ENCODE assay signal across 26 cellular contexts in genomic region chr2:61415265-61415664, GRCh38.
"Had no signal": no experiment of that assay in that cellular context is flagged by ENCODE, and none has a peak within 500 bp of the region (broad histone marks: within the 10 kb centered on the region; RNA-seq: fewer than 3 reads in every experiment).

No MANE protein-coding gene starts in this region.

- H3K4me1 ChIP-seq: parathyroid adenoma, prostate gland, thyroid gland had no signal

- H3K27me3 Mint-ChIP-seq: naive thymus-derived CD8-positive, alpha-beta T cell had no signal

- H3K4me3 Mint-ChIP-seq: naive thymus-derived CD8-positive, alpha-beta T cell; nephron progenitor cell had no signal

- H3K9me3 ChIP-seq: gastrocnemius medialis, prostate gland, right atrium auricular region, stomach, thyroid gland had no signal

- ATAC-seq: gastrocnemius medialis; left lobe of liver; naive thymus-derived CD8-positive, alpha-beta T cell; sciatic nerve had no signal

- H3K36me3 ChIP-seq: gastrocnemius medialis, prostate gland, right atrium auricular region, thyroid gland had no signal

- H3K4me3 ChIP-seq: dorsolateral prefrontal cortex, gastrocnemius medialis, lung, prostate gland, right atrium auricular region, smooth muscle cell, stomach, thyroid gland had no signal

- H3K27ac ChIP-seq: parathyroid adenoma, prostate gland, right atrium auricular region, stomach, thyroid gland had no signal

- H3K9me3 Mint-ChIP-seq: naive thymus-derived CD8-positive, alpha-beta T cell; nephron progenitor cell had no signal

- DNase-seq: cortex of kidney; dorsolateral prefrontal cortex; effector CD4-positive, alpha-beta T cell; foreskin fibroblast; gastrocnemius medialis; head of caudate nucleus; mesenchymal stem cell; midbrain; naive thymus-derived CD8-positive, alpha-beta T cell; nephron progenitor cell; nucleus accumbens; stimulated activated CD4-positive, alpha-beta T cell treated with anti-CD3 and anti-CD28 coated beads, Interleukin-12 subunit alpha, Interleukin-12 subunit beta, amount 100 ng/mL, for 4 hours; stimulated activated CD4-positive, alpha-beta T cell treated with anti-CD3 and anti-CD28 coated beads, Interleukin-1b, Interleukin-23, amount 100 ng/mL, for 48 hours; stimulated activated CD4-positive, alpha-beta T cell treated with anti-CD3 and anti-CD28 coated beads, Interleukin-4, amount 100 ng/mL, for 1 hour; stimulated activated CD8-positive, alpha-beta memory T cell treated with anti-CD3 and anti-CD28 coated beads, Interleukin-4, amount 100 ng/mL, for 48 hours; stimulated activated naive CD4-positive, alpha-beta T cell treated with Interleukin-2 at 50 U/mL for 16 hours; stomach; thyroid gland; trophoblast cell had no signal

- H3K27me3 ChIP-seq: dorsolateral prefrontal cortex, gastrocnemius medialis, right atrium auricular region, stomach, thyroid gland had no signal

- H3K27ac Mint-ChIP-seq: nephron progenitor cell had no signal
